Comparison of ENCODE assay signal across 19 cellular contexts in genomic region chr6:160076009-160076408, GRCh38. TPM values are rescaled to one million over a fixed set of nuclear protein-coding genes. Genes with fewer than 3 reads are reported as not detected.
DNase-seq lines count a peak whose midpoint lies in the region; ATAC-seq lines count a peak whose summit lies in the region.
"Had no signal": no experiment of that assay in that cellular context is flagged by ENCODE, and none has a peak within 500 bp of the region (broad histone marks: within the 10 kb centered on the region; RNA-seq: fewer than 3 reads in every experiment).

No MANE protein-coding gene starts in this region.

- intact Hi-C loops in naive thymus-derived CD4-positive, alpha-beta T cell (cut with micrococcal nuclease), result loop anchor here in 1 of 2 donors (10.0 kb wide), 1 partner anchor 379 kb away; no protein-coding TSS in a partner anchor

- H3K4me3 Mint-ChIP-seq in naive thymus-derived CD4-positive, alpha-beta T cell, result no peak overlapping the region
- H3K4me3 Mint-ChIP-seq: CD4-positive, alpha-beta T cell; IgD-negative memory B cell had no signal

- ATAC-seq in activated naive CD4-positive, alpha-beta T cell treated with anti-CD3 and anti-CD28 coated beads, Interleukin-2, amount 50 U/mL, for 72 hours, result peak in 1 of 2 donors; percentile 75
- ATAC-seq in GM19351 (IDR thresholded peaks at IDR 0.05; ENCODE audit: unreplicated experiment) (peak; percentile 59), HG02885 (IDR thresholded peaks at IDR 0.05; ENCODE audit: poor library complexity, unreplicated experiment) (peak; percentile 75)
- no peak for ATAC-seq in naive thymus-derived CD4-positive, alpha-beta T cell
- ATAC-seq: HCT116, Panc1 had no signal

- H3K36me3 ChIP-seq in naive thymus-derived CD4-positive, alpha-beta T cell (ENCODE audit: control insufficient read depth in 2 of 3, insufficient read depth in 3 of 3, low read length in 3 of 3), result peaks cover 14 to 96% (median 32%) of the 10 kb centered on the region in 3 experiments

- H3K27me3 ChIP-seq in naive thymus-derived CD4-positive, alpha-beta T cell (ENCODE audit: control insufficient read depth in 2 of 2, insufficient read depth in 2 of 2, low read length in 2 of 2), result no peaks in the 10 kb centered on the region

- CTCF ChIA-PET in naive thymus-derived CD4-positive, alpha-beta T cell (lab: Charles Lee), result no interaction called here

- no peak overlapping the region for H3K4me3 ChIP-seq in naive thymus-derived CD4-positive, alpha-beta T cell (ENCODE audit: low read length)

- peaks cover 0 to 27% (median 0%) of the 10 kb centered on the region in 7 donors for H3K4me1 Mint-ChIP-seq in naive thymus-derived CD4-positive, alpha-beta T cell

- no peaks in the 10 kb centered on the region for H3K9me3 ChIP-seq in naive thymus-derived CD4-positive, alpha-beta T cell (ENCODE audit: control insufficient read depth in 2 of 3, low read length in 3 of 3)
- H3K9me3 ChIP-seq: SK-N-SH had no signal

- peak overlapping the region; percentile 23 to 26 for H3K27ac Mint-ChIP-seq in activated naive CD4-positive, alpha-beta T cell treated with anti-CD3 and anti-CD28 coated beads, Interleukin-2, amount 50 U/mL, for 72 hours
- H3K27ac Mint-ChIP-seq in naive thymus-derived CD4-positive, alpha-beta T cell, result no peak overlapping the region
- H3K27ac Mint-ChIP-seq: CD4-positive, alpha-beta T cell; IgD-negative memory B cell had no signal

- H3K36me3 Mint-ChIP-seq in activated naive CD4-positive, alpha-beta T cell treated with anti-CD3 and anti-CD28 coated beads, Interleukin-2, amount 50 U/mL, for 72 hours, result peaks cover 26 to 31% of the 10 kb centered on the region in 2 donors
- peaks cover 14 to 73% (median 46%) of the 10 kb centered on the region in 5 donors for H3K36me3 Mint-ChIP-seq in naive thymus-derived CD4-positive, alpha-beta T cell

- no peaks in the 10 kb centered on the region for H3K27me3 Mint-ChIP-seq in naive thymus-derived CD4-positive, alpha-beta T cell
- H3K27me3 Mint-ChIP-seq: CD4-positive, alpha-beta T cell; IgD-negative memory B cell had no signal

- no peaks in the 10 kb centered on the region for H3K4me1 ChIP-seq in naive thymus-derived CD4-positive, alpha-beta T cell (ENCODE audit: control insufficient read depth in 2 of 2, insufficient read depth in 2 of 2, low read length in 2 of 2)

- H3K9me3 Mint-ChIP-seq in activated naive CD4-positive, alpha-beta T cell treated with anti-CD3 and anti-CD28 coated beads, Interleukin-2, amount 50 U/mL, for 72 hours, result no peaks in the 10 kb centered on the region
- H3K9me3 Mint-ChIP-seq in naive thymus-derived CD4-positive, alpha-beta T cell, result peaks cover 0 to 2% (median 0%) of the 10 kb centered on the region in 11 donors
- H3K9me3 Mint-ChIP-seq: CD4-positive, alpha-beta T cell; IgD-negative memory B cell had no signal

- DNase-seq in activated naive CD4-positive, alpha-beta T cell treated with anti-CD3 and anti-CD28 coated beads, Interleukin-2, amount 50 U/mL, for 72 hours (ENCODE audit: low spot score in 2 of 2), result no peak
- no peak for DNase-seq in activated naive CD4-positive, alpha-beta T cell treated with Interleukin-2 at 50 U/mL for 16 hours
- no peak for DNase-seq in naive thymus-derived CD4-positive, alpha-beta T cell
- DNase-seq in C1 segment of cervical spinal cord (lab: John Stamatoyannopoulos, UW) (no peak), SW480 (ENCODE audit: low spot score) (no peak)
- DNase-seq: CD4-positive, alpha-beta T cell; COR-L47; DMS79; NCI-H1105 treated with DMSO at 0.1 percent for 48 hours; NCI-H2029 treated with DMSO at 0.1 percent for 48 hours; NCI-H345; NCI-H524; SIG-M5; SK-N-SH had no signal

- POLR2A ChIA-PET in naive thymus-derived CD4-positive, alpha-beta T cell (lab: Charles Lee), result no interaction called here

- H3K27ac ChIP-seq in naive thymus-derived CD4-positive, alpha-beta T cell (ENCODE audit: low read depth, low read length), result no peak overlapping the region

RNA-seq across cellular contexts. Expression of gene SLC22A1, which starts 45.6 kb away (rescaled TPM):
- 1 to 10 TPM in 1 of 2 donors, not detected in 1; 1.2 TPM for total RNA-seq in activated naive CD4-positive, alpha-beta T cell treated with anti-CD3 and anti-CD28 coated beads, Interleukin-2, amount 50 U/mL, for 72 hours
- total RNA-seq in naive thymus-derived CD4-positive, alpha-beta T cell, result 1 to 10 TPM in 3 of 5 experiments, under 1 TPM in 1, not detected in 1; 0.39 to 2.2 (median 1.3) TPM
- not detected for polyA plus RNA-seq in naive thymus-derived CD4-positive, alpha-beta T cell

Comparison
In these comparisons a context has a peak if more than half of its experiments do, and no peak if none do; other contexts are left out.
1. H3K27ac Mint-ChIP-seq: peak in activated naive CD4-positive, alpha-beta T cell treated with anti-CD3 and anti-CD28 coated beads, Interleukin-2, amount 50 U/mL, for 72 hours (2 of 2); none in naive thymus-derived CD4-positive, alpha-beta T cell (0 of 9).